Comparison of ENCODE assay signal across 8 cellular contexts in genomic region chr2:55048514-55048924, GRCh38. TPM values are rescaled to one million over a fixed set of nuclear protein-coding genes. Genes with fewer than 3 reads are reported as not detected.
DNase-seq lines count a peak whose midpoint lies in the region; ATAC-seq, FAIRE-seq and TF ChIP-seq lines count a peak whose summit lies in the region.

No MANE protein-coding gene starts in this region.

- WGBS in esophagus, 2 donors, result 1% methylated on average over 11 of the region's 11 CpGs

- no peaks in the 10 kb centered on the region for H3K4me1 ChIP-seq in esophagus (ENCODE audit: control insufficient read depth in 2 of 2, insufficient read depth in 2 of 2, low read length in 1 of 2)
- peaks cover 40% of the 10 kb centered on the region for H3K4me1 ChIP-seq in neural progenitor cell

- H3K27me3 Mint-ChIP-seq in T-cell (no peaks in the 10 kb centered on the region), neural progenitor cell (ENCODE audit: insufficient read depth, low read depth) (no peaks in the 10 kb centered on the region)

- peak overlapping the region; percentile 67 for H3K9ac ChIP-seq in neural progenitor cell

- no peak for TF ChIP-seq CTCF in HL-60 (IDR thresholded peaks at IDR 0.05; ENCODE audit: insufficient read depth, low read length)
- TF ChIP-seq CTCF in neural progenitor cell (IDR thresholded peaks at IDR 0.05), result no peak

- H3K4me2 ChIP-seq in neural progenitor cell, result peak overlapping the region; percentile 88

- H2AFZ ChIP-seq in neural progenitor cell (replicated peaks), result no peak overlapping the region

- H3K4me1 Mint-ChIP-seq in T-cell, result peaks cover 59 to 69% (median 63%) of the 10 kb centered on the region in 3 donors
- H3K4me1 Mint-ChIP-seq in neural progenitor cell, result peaks cover 41% of the 10 kb centered on the region

- H3F3A ChIP-seq in neural progenitor cell (ENCODE audit: low read depth), result peaks cover 22% of the 10 kb centered on the region

- H3K36me3 Mint-ChIP-seq in T-cell (no peaks in the 10 kb centered on the region), neural progenitor cell (peaks cover 21% of the 10 kb centered on the region)

- H3K36me3 ChIP-seq in esophagus (ENCODE audit: control insufficient read depth in 2 of 2, insufficient read depth in 2 of 2, low read length in 1 of 2) (no peaks in the 10 kb centered on the region), neural progenitor cell (no peaks in the 10 kb centered on the region)

- H3K27ac Mint-ChIP-seq in T-cell, result peak overlapping the region; percentile 78 to 89
- H3K27ac Mint-ChIP-seq in neural progenitor cell, result peak overlapping the region; percentile 98

- H3K4me3 ChIP-seq in HL-60 (replicated peaks; ENCODE audit: insufficient read depth, low read length) (peak overlapping the region; percentile 69), esophagus (ENCODE audit: low read depth in 1 of 2, low read length in 2 of 2) (peak overlapping the region; percentile 68 to 83), neural progenitor cell (peak overlapping the region; percentile 85)

- no peaks in the 10 kb centered on the region for H3K9me3 ChIP-seq in esophagus (ENCODE audit: control insufficient read depth in 2 of 2, insufficient read depth in 1 of 2, low read depth in 1 of 2, low read length in 1 of 2)
- H3K9me3 ChIP-seq in neural progenitor cell (ENCODE audit: low read depth), result no peaks in the 10 kb centered on the region

- POLR2A ChIA-PET in T-cell (lab: Charles Lee), result interaction anchor here (0.6 to 1.3 kb wide), 6 partner anchors 15 to 470 kb away, joined by 3 to 4 read pairs (median 4); no protein-coding TSS in a partner anchor

- H3K9me3 Mint-ChIP-seq in T-cell, result no peaks in the 10 kb centered on the region
- no peaks in the 10 kb centered on the region for H3K9me3 Mint-ChIP-seq in neural progenitor cell

- H3K27me3 ChIP-seq in HL-60 (ENCODE audit: insufficient read depth, poor library complexity, severe bottlenecking) (no peaks in the 10 kb centered on the region), esophagus (ENCODE audit: control insufficient read depth in 1 of 2, insufficient read depth in 2 of 2, low read length in 2 of 2) (no peaks in the 10 kb centered on the region), neural progenitor cell (no peaks in the 10 kb centered on the region)

- DNase-seq in Caki2 (ENCODE audit: low read depth) (peak; percentile 76), HL-60 (ENCODE audit: low read depth in 1 of 2, low spot score in 1 of 2) (peak; percentile 63 to 75), T-cell (no peak), neural progenitor cell (ENCODE audit: low spot score) (no peak), left lobe of liver (ENCODE audit: low spot score) (no peak), GM19239 (ENCODE audit: insufficient read length, low spot score) (no peak)

- CTCF ChIA-PET in T-cell (lab: Charles Lee), result interaction anchor here (0.6 to 2.3 kb wide), 16 partner anchors 10 to 383 kb away, joined by 3 to 9 read pairs (median 4); no protein-coding TSS in a partner anchor

- no peak for ATAC-seq in T-cell (replicated peaks in 1 of 4)
- ATAC-seq in esophagus mucosa, result no peak
- ATAC-seq in left lobe of liver, result no peak

- peaks cover 54% of the 10 kb centered on the region for H4K20me1 ChIP-seq in neural progenitor cell (ENCODE audit: low read depth)

- H3K79me2 ChIP-seq in neural progenitor cell (ENCODE audit: low read depth), result peaks cover 74% of the 10 kb centered on the region

- in situ Hi-C loops in Caki2 (cut with HindIII; ENCODE audit: low pct_unique_long_range_greater_than_20kb, low sequenced_read_pairs), result no loop called here

- FAIRE-seq in GM19239 (lab: Jason Lieb, UNC), result no peak

- H3K27ac ChIP-seq in HL-60 (replicated peaks) (peak overlapping the region; percentile 92), esophagus (ENCODE audit: low read depth in 2 of 2, low read length in 1 of 2) (peak overlapping the region; percentile 93 to 97), neural progenitor cell (no peak overlapping the region)

- H3K4me3 Mint-ChIP-seq in T-cell (peak overlapping the region; percentile 89 to 100 (median 100)), neural progenitor cell (peak overlapping the region; percentile 99)

RNA-seq across cellular contexts. Expression of gene RTN4, which starts 1.7 kb away (rescaled TPM):
- 184 and 231 TPM in 2 replicates for total RNA-seq in Caki2 (2014; rRNA removed; shearing (Covaris generic); ENCODE audit: low replicate concordance)
- total RNA-seq in T-cell (10 to 100 TPM; 66.3 to 77.1 (median 75.4) TPM), neural progenitor cell (ENCODE audit: low replicate concordance) (112 and 157 TPM in 2 replicates), esophagus mucosa (137 TPM), left lobe of liver (183 TPM)
- 100 to 1,000 TPM; 116 to 121 TPM for polyA plus RNA-seq in esophagus

Comparison
In these comparisons a context has a peak if more than half of its experiments do, and no peak if none do; other contexts are left out.
1. DNase-seq: peak in Caki2 (single experiment) and HL-60 (2 of 2); none in T-cell (0 of 34), neural progenitor cell (single experiment), left lobe of liver (single experiment) and GM19239 (single experiment).
2. Peak in every context shown above with its lines, with median percentiles within 50 percentile points of each other: H3K4me3 ChIP-seq.